11 cellular contexts compared by ENCODE assay signal in genomic region chr21:41396452-41397107, GRCh38. TPM values are rescaled to one million over a fixed set of nuclear protein-coding genes. Genes with fewer than 3 reads are reported as not detected.
DNase-seq lines count a peak whose midpoint lies in the region; ATAC-seq and TF ChIP-seq lines count a peak whose summit lies in the region.
"Had no signal": no experiment of that assay in that cellular context is flagged by ENCODE, and none has a peak within 500 bp of the region (broad histone marks: within the 10 kb centered on the region; RNA-seq: fewer than 3 reads in every experiment).

No MANE protein-coding gene starts in this region.

- H3K27ac Mint-ChIP-seq in CD8-positive, alpha-beta memory T cell = peak overlapping the region in 1 of 8 donors; percentile 43

- ATAC-seq in HG02571 (IDR thresholded peaks at IDR 0.05; ENCODE audit: unreplicated experiment) = no peak
- ATAC-seq in GM21447 (IDR thresholded peaks at IDR 0.05; ENCODE audit: unreplicated experiment) = no peak

- no peak for TF ChIP-seq POLR2A in testis (IDR thresholded peaks at IDR 0.05)

- POLR2A ChIA-PET in CD8-positive, alpha-beta memory T cell (lab: Charles Lee) = no interaction called here

- H3K9me3 ChIP-seq in testis = no peaks in the 10 kb centered on the region
- H3K9me3 ChIP-seq in CD8-positive, alpha-beta memory T cell (ENCODE audit: low read length) = no peaks in the 10 kb centered on the region
- H3K9me3 ChIP-seq: SJSA1 had no signal

- H3K27me3 Mint-ChIP-seq in CD8-positive, alpha-beta memory T cell = no peaks in the 10 kb centered on the region

- H3K36me3 ChIP-seq in testis (ENCODE audit: low read depth, missing control alignments) = no peaks in the 10 kb centered on the region
- H3K36me3 ChIP-seq in CD8-positive, alpha-beta memory T cell (ENCODE audit: insufficient read depth, low read length) = peaks cover 44% of the 10 kb centered on the region
- H3K36me3 ChIP-seq: SJSA1 had no signal

- H3K4me1 ChIP-seq in testis = peaks cover 6% of the 10 kb centered on the region
- no peaks in the 10 kb centered on the region for H3K4me1 ChIP-seq in CD8-positive, alpha-beta memory T cell (ENCODE audit: insufficient read depth, low read length)
- H3K4me1 ChIP-seq: SJSA1 had no signal

- WGBS in testis, 2 donors = 72 to 80% methylated on average over 10 of the region's 10 CpGs

- H3K4me3 ChIP-seq in testis = no peak overlapping the region
- no peak overlapping the region for H3K4me3 ChIP-seq in CD8-positive, alpha-beta memory T cell (ENCODE audit: low read length)
- H3K4me3 ChIP-seq: SJSA1 had no signal

- intact Hi-C loops in testis (cut with DNase I; ENCODE audit: low total_unique reads) = no loop called here

- no peak overlapping the region for H3K4me3 Mint-ChIP-seq in CD8-positive, alpha-beta memory T cell

- no peak for TF ChIP-seq CTCF in testis (IDR thresholded peaks at IDR 0.05)

- no peaks in the 10 kb centered on the region for H3K27me3 ChIP-seq in testis
- H3K27me3 ChIP-seq in CD8-positive, alpha-beta memory T cell (ENCODE audit: insufficient read depth, low read length, poor library complexity, severe bottlenecking) = no peaks in the 10 kb centered on the region
- H3K27me3 ChIP-seq: SJSA1 had no signal

- H3K27ac ChIP-seq in testis = no peak overlapping the region
- H3K27ac ChIP-seq in CD8-positive, alpha-beta memory T cell (ENCODE audit: low read depth, low read length) = no peak overlapping the region
- H3K27ac ChIP-seq: SJSA1 had no signal

- H3K9me3 Mint-ChIP-seq in CD8-positive, alpha-beta memory T cell = no peaks in the 10 kb centered on the region

- H3K36me3 Mint-ChIP-seq in CD8-positive, alpha-beta memory T cell = peaks cover 22 to 90% (median 47%) of the 10 kb centered on the region in 3 donors

- DNase-seq in M059J (ENCODE audit: low read depth) (peak; percentile 67), amniotic epithelial cell (ENCODE audit: low read depth) (peak; percentile 45), kidney tubule cell (ENCODE audit: low spot score) (peak; percentile 12), testis (peak; percentile 78), inferior parietal cortex (ENCODE audit: extremely low spot score) (no peak)
- DNase-seq in CD8-positive, alpha-beta memory T cell = no peak
- DNase-seq: NCI-H1105 treated with DMSO at 0.1 percent for 48 hours; stimulated activated naive CD4-positive, alpha-beta T cell treated with Interleukin-2 at 50 U/mL for 16 hours had no signal

- no peaks in the 10 kb centered on the region for H3K4me1 Mint-ChIP-seq in CD8-positive, alpha-beta memory T cell

- CTCF ChIA-PET in CD8-positive, alpha-beta memory T cell (lab: Charles Lee) = no interaction called here

RNA-seq across cellular contexts. Expression of gene MX1, which starts 29.5 kb away (rescaled TPM):
- 1,013 and 1,365 TPM in 2 replicates for total RNA-seq in M059J (2014; rRNA removed; shearing (Covaris generic))
- total RNA-seq in testis = 10 to 100 TPM; 22.7 to 36.1 TPM
- polyA plus RNA-seq in testis (ENCODE audit: insufficient read depth, low read depth, low replicate concordance) = 18.0 TPM
- 10 to 100 TPM; 10.5 to 10.6 TPM for total RNA-seq in CD8-positive, alpha-beta memory T cell
- polyA plus RNA-seq in CD8-positive, alpha-beta memory T cell = 75.9 TPM

RNA-seq across cellular contexts. Expression of gene MX2, which starts 34.8 kb away (rescaled TPM):
- 346 and 370 TPM in 2 replicates for total RNA-seq in M059J (2014; rRNA removed; shearing (Covaris generic))
- 10 to 100 TPM; 10.1 to 12.8 TPM for total RNA-seq in testis
- polyA plus RNA-seq in testis (ENCODE audit: insufficient read depth, low read depth, low replicate concordance) = 8.4 TPM
- total RNA-seq in CD8-positive, alpha-beta memory T cell = 10 to 100 TPM; 13.2 to 17.1 TPM
- polyA plus RNA-seq in CD8-positive, alpha-beta memory T cell = 37.2 TPM
- total RNA-seq: SJSA1 had no signal

Comparison
In these comparisons a context has a peak if more than half of its experiments do, and no peak if none do; other contexts are left out.
1. DNase-seq: peak in M059J (single experiment), amniotic epithelial cell (single experiment), kidney tubule cell (single experiment) and testis (single experiment); none in CD8-positive, alpha-beta memory T cell (0 of 5) and inferior parietal cortex (single experiment).
2. RNA of gene MX1, which starts 29.5 kb away (total RNA-seq): 1,013 to 1,365 TPM in M059J; 22.7 to 36.1 TPM in testis and 10.5 to 10.6 TPM in CD8-positive, alpha-beta memory T cell; every median in the first group is over 10 times any median in the second.
3. RNA of gene MX2, which starts 34.8 kb away (total RNA-seq): 346 to 370 TPM in M059J; 13.2 to 17.1 TPM in CD8-positive, alpha-beta memory T cell and 10.1 to 12.8 TPM in testis; every median in the first group is over 10 times any median in the second.